25 cellular contexts compared by ENCODE assay signal in genomic region chr6:2285510-2285909, GRCh38.
"Had no signal": no experiment of that assay in that cellular context is flagged by ENCODE, and none has a peak within 500 bp of the region (broad histone marks: within the 10 kb centered on the region; RNA-seq: fewer than 3 reads in every experiment).

No MANE protein-coding gene starts in this region.

- H3K4me3 Mint-ChIP-seq: dendritic cell treated with granulocyte-macrophage colony-stimulating factor and Interleukin-4, amounts not matched to agents 40 ng/mL and 50 ng/mL, for 4 days; effector memory CD8-positive, alpha-beta T cell; endodermal cell; immature natural killer cell; mesothelial cell of epicardium; naive B cell had no signal

- H3K79me2 ChIP-seq: hepatocyte had no signal

- H3K9me3 ChIP-seq: colonic mucosa, esophagus muscularis mucosa, gastroesophageal sphincter had no signal

- H3K27me3 Mint-ChIP-seq: dendritic cell treated with granulocyte-macrophage colony-stimulating factor and Interleukin-4, amounts not matched to agents 40 ng/mL and 50 ng/mL, for 4 days; effector memory CD8-positive, alpha-beta T cell; naive B cell had no signal

- H3K27ac Mint-ChIP-seq: dendritic cell treated with granulocyte-macrophage colony-stimulating factor and Interleukin-4, amounts not matched to agents 40 ng/mL and 50 ng/mL, for 4 days; effector memory CD8-positive, alpha-beta T cell; endodermal cell; immature natural killer cell; mesothelial cell of epicardium; naive B cell had no signal

- H3K27ac ChIP-seq: colonic mucosa, esophagus muscularis mucosa, foreskin keratinocyte, gastroesophageal sphincter, heart left ventricle, hepatocyte, left lung, lower lobe of right lung had no signal

- H3K4me1 Mint-ChIP-seq: endodermal cell, immature natural killer cell, mesothelial cell of epicardium, naive B cell had no signal

- H3K4me1 ChIP-seq: colonic mucosa, esophagus muscularis mucosa, foreskin keratinocyte, gastroesophageal sphincter, heart left ventricle, left lung, lower lobe of right lung had no signal

- H3K4me3 ChIP-seq: colonic mucosa, esophagus muscularis mucosa, gastroesophageal sphincter, heart left ventricle, hepatocyte, left lung, lower lobe of right lung, mucosa of descending colon had no signal

- H3K36me3 ChIP-seq: colonic mucosa, lower lobe of right lung had no signal

- ATAC-seq: effector memory CD8-positive, alpha-beta T cell; foreskin keratinocyte; gastroesophageal sphincter; heart left ventricle; left cardiac atrium; left lung; left ventricle myocardium superior; lower lobe of right lung; mucosa of descending colon had no signal

- H3K4me2 ChIP-seq: hepatocyte had no signal

- FAIRE-seq: endometrium, endothelial cell of umbilical vein, frontal cortex, keratinocyte had no signal

- DNase-seq: colonic mucosa; cortex of kidney; effector CD8-positive, alpha-beta T cell; effector memory CD8-positive, alpha-beta T cell; endodermal cell; foreskin keratinocyte; heart left ventricle; hypothalamus; immature natural killer cell; left cardiac atrium; left ventricle myocardium superior; lower lobe of right lung; mesenchymal stem cell; mucosa of descending colon; naive B cell had no signal

- H3K27me3 ChIP-seq: colonic mucosa, esophagus muscularis mucosa, foreskin keratinocyte, gastroesophageal sphincter, heart left ventricle, hepatocyte, left lung had no signal

- H2AFZ ChIP-seq: hepatocyte had no signal
